Comparison of ENCODE assay signal across 19 cellular contexts in the genomic region with DNA sequence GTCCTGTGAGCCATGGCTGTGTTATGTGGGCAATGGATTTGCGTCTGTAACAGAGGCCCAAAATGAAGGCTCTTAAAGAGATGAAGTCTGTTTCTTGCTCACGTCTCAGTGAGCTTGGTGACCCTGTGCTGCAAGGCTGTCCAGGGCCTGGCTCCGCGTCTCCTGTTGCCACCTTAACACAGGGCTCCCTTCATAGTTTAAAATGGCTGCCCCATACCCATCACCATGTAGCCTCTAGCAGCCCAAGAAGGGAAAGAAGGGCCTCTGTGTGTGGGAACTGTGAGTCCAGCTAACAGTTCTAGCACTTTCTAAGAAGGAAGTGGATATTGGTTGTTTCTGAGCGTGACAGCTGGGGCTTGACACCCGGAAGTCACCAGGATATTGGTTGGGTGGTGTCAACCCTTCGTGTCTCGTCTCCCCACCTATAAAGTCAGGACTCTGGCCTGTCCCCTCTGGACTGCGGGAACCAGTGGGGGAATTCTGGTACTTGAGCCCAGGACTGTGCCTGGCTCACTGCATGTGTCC. TPM values are rescaled to one million over a fixed set of nuclear protein-coding genes. Genes with fewer than 3 reads are reported as not detected.
DNase-seq lines count a peak whose midpoint lies in the region; ATAC-seq and TF ChIP-seq lines count a peak whose summit lies in the region.
"Had no signal": no experiment of that assay in that cellular context is flagged by ENCODE, and none has a peak within 500 bp of the region (broad histone marks: within the 10 kb centered on the region; RNA-seq: fewer than 3 reads in every experiment).

No MANE protein-coding gene starts in this region.

- no peak overlapping the region for H4K8ac ChIP-seq in mesenchymal stem cell (ENCODE audit: low read length)

- peak overlapping the region in 1 of 2 experiments; percentile 94 for H3K4me3 ChIP-seq in mesenchymal stem cell (ENCODE audit: insufficient read depth in 1 of 2, low read depth in 1 of 2, low read length in 2 of 2)
- no peak overlapping the region for H3K4me3 ChIP-seq in neural progenitor cell
- H3K4me3 ChIP-seq: colonic mucosa, esophagus muscularis mucosa had no signal

- H3K18ac ChIP-seq in mesenchymal stem cell (ENCODE audit: low read depth in 1 of 2, low read length in 2 of 2), result no peak overlapping the region

- H3K4me3 Mint-ChIP-seq in activated naive CD8-positive, alpha-beta T cell treated with anti-CD3 and anti-CD28 coated beads, Interleukin-2, amount 50 U/mL, for 24 hours, result no peak overlapping the region
- H3K4me3 Mint-ChIP-seq in activated naive CD8-positive, alpha-beta T cell treated with anti-CD3 and anti-CD28 coated beads for 36 hours, result no peak overlapping the region
- H3K4me3 Mint-ChIP-seq in activated CD8-positive, alpha-beta T cell treated with anti-CD3 and anti-CD28 coated beads, Interleukin-2, amount 10 ng/mL, durations not matched to agents 7 days and 5 days, result no peak overlapping the region
- no peak overlapping the region for H3K4me3 Mint-ChIP-seq in neural progenitor cell
- H3K4me3 Mint-ChIP-seq: activated T-helper 1 cell treated with anti-CD3 and anti-CD28 coated beads, Interleukin-12 subunit alpha, Interleukin-12 subunit beta, Interleukin-2, Interleukin-4 antibody, amounts not matched to agents 30 ng/mL and 10 ng/mL and 1 ng/mL, durations not matched to agents 14 hours and 24 hours and 36 hours; T-cell had no signal

- H3K4me1 Mint-ChIP-seq in activated naive CD8-positive, alpha-beta T cell treated with anti-CD3 and anti-CD28 coated beads, Interleukin-2, amount 50 U/mL, for 24 hours, result peaks cover 17% of the 10 kb centered on the region
- H3K4me1 Mint-ChIP-seq in activated naive CD8-positive, alpha-beta T cell treated with anti-CD3 and anti-CD28 coated beads for 36 hours, result peaks cover 8% of the 10 kb centered on the region
- H3K4me1 Mint-ChIP-seq in activated CD8-positive, alpha-beta T cell treated with anti-CD3 and anti-CD28 coated beads, Interleukin-2, amount 10 ng/mL, durations not matched to agents 7 days and 5 days (ENCODE audit: low read depth), result peaks cover 29% of the 10 kb centered on the region
- no peaks in the 10 kb centered on the region for H3K4me1 Mint-ChIP-seq in neural progenitor cell

- WGBS in mesenchymal stem cell, result 96% methylated on average over 7 of the region's 9 CpGs

- H2AFZ ChIP-seq in mesenchymal stem cell (ENCODE audit: low read depth, low read length), result no peak overlapping the region
- H2AFZ ChIP-seq in neural progenitor cell (replicated peaks), result no peak overlapping the region

- no peaks in the 10 kb centered on the region for H3K27me3 Mint-ChIP-seq in activated naive CD8-positive, alpha-beta T cell treated with anti-CD3 and anti-CD28 coated beads, Interleukin-2, amount 50 U/mL, for 24 hours
- no peaks in the 10 kb centered on the region for H3K27me3 Mint-ChIP-seq in activated naive CD8-positive, alpha-beta T cell treated with anti-CD3 and anti-CD28 coated beads for 36 hours
- no peaks in the 10 kb centered on the region for H3K27me3 Mint-ChIP-seq in activated CD8-positive, alpha-beta T cell treated with anti-CD3 and anti-CD28 coated beads, Interleukin-2, amount 10 ng/mL, durations not matched to agents 7 days and 5 days (ENCODE audit: low read depth)
- peaks cover 1% of the 10 kb centered on the region for H3K27me3 Mint-ChIP-seq in neural progenitor cell (ENCODE audit: insufficient read depth, low read depth)
- H3K27me3 Mint-ChIP-seq: T-cell had no signal

- H3K79me1 ChIP-seq in mesenchymal stem cell (replicated peaks; ENCODE audit: low read length, poor library complexity, severe bottlenecking), result peaks cover 36% of the 10 kb centered on the region

- no peaks in the 10 kb centered on the region for H3F3A ChIP-seq in neural progenitor cell (ENCODE audit: low read depth)

- no peak for DNase-seq in activated naive CD8-positive, alpha-beta T cell treated with anti-CD3 and anti-CD28 coated beads, Interleukin-2, amount 50 U/mL, for 24 hours
- DNase-seq in activated naive CD8-positive, alpha-beta T cell treated with anti-CD3 and anti-CD28 coated beads for 36 hours, result no peak
- no peak for DNase-seq in activated CD8-positive, alpha-beta T cell treated with anti-CD3 and anti-CD28 coated beads, Interleukin-2, amount 10 ng/mL, durations not matched to agents 7 days and 5 days
- DNase-seq in mesenchymal stem cell, result no peak
- DNase-seq in neural progenitor cell (ENCODE audit: low spot score), result no peak
- DNase-seq in NCI-H2227 treated with DMSO at 0.1 percent for 48 hours (lab: John Stamatoyannopoulos, UW), result no peak
- DNase-seq: AML-193, aorta, colonic mucosa, NCI-H1105, psoas muscle, RPMI8226 had no signal

- TF ChIP-seq CTCF in neural progenitor cell (IDR thresholded peaks at IDR 0.05), result no peak

- H2BK15ac ChIP-seq in mesenchymal stem cell (ENCODE audit: low read depth, poor library complexity, severe bottlenecking), result no peak overlapping the region

- H3K9me3 Mint-ChIP-seq in activated naive CD8-positive, alpha-beta T cell treated with anti-CD3 and anti-CD28 coated beads, Interleukin-2, amount 50 U/mL, for 24 hours, result no peaks in the 10 kb centered on the region
- no peaks in the 10 kb centered on the region for H3K9me3 Mint-ChIP-seq in activated naive CD8-positive, alpha-beta T cell treated with anti-CD3 and anti-CD28 coated beads for 36 hours
- peaks cover under 1% of the 10 kb centered on the region for H3K9me3 Mint-ChIP-seq in activated CD8-positive, alpha-beta T cell treated with anti-CD3 and anti-CD28 coated beads, Interleukin-2, amount 10 ng/mL, durations not matched to agents 7 days and 5 days (ENCODE audit: insufficient read depth)
- H3K9me3 Mint-ChIP-seq in neural progenitor cell, result no peaks in the 10 kb centered on the region
- H3K9me3 Mint-ChIP-seq: activated T-helper 1 cell treated with anti-CD3 and anti-CD28 coated beads, Interleukin-12 subunit alpha, Interleukin-12 subunit beta, Interleukin-2, Interleukin-4 antibody, amounts not matched to agents 30 ng/mL and 10 ng/mL and 1 ng/mL, durations not matched to agents 14 hours and 24 hours and 36 hours; T-cell had no signal

- peaks cover 27% of the 10 kb centered on the region for H3K4me1 ChIP-seq in mesenchymal stem cell (ENCODE audit: control insufficient read depth, insufficient read depth, low read depth, low read length)
- H3K4me1 ChIP-seq in neural progenitor cell, result no peaks in the 10 kb centered on the region
- H3K4me1 ChIP-seq: colonic mucosa, psoas muscle had no signal

- H2BK12ac ChIP-seq in mesenchymal stem cell (ENCODE audit: low read length in 2 of 2), result no peak overlapping the region

- no peaks in the 10 kb centered on the region for H3K27me3 ChIP-seq in mesenchymal stem cell (ENCODE audit: control insufficient read depth in 1 of 2, insufficient read depth in 1 of 2, low read length in 2 of 2)
- H3K27me3 ChIP-seq in neural progenitor cell, result no peaks in the 10 kb centered on the region
- H3K27me3 ChIP-seq: colonic mucosa, esophagus muscularis mucosa had no signal

- POLR2A ChIA-PET in activated CD8-positive, alpha-beta T cell treated with anti-CD3 and anti-CD28 coated beads, Interleukin-2, amount 10 ng/mL, durations not matched to agents 7 days and 5 days (lab: Charles Lee), result no interaction called here

- H2AK5ac ChIP-seq in mesenchymal stem cell (ENCODE audit: low read length, severe bottlenecking), result no peak overlapping the region

- H3K27ac ChIP-seq in mesenchymal stem cell (ENCODE audit: low read length, poor library complexity, severe bottlenecking), result no peak overlapping the region
- H3K27ac ChIP-seq in neural progenitor cell, result no peak overlapping the region
- H3K27ac ChIP-seq: colonic mucosa, psoas muscle had no signal

- H2BK120ac ChIP-seq in mesenchymal stem cell (ENCODE audit: low read depth, low read length), result no peak overlapping the region

- no peak overlapping the region for H3K4ac ChIP-seq in mesenchymal stem cell (ENCODE audit: low read depth in 1 of 2, low read length in 2 of 2)

- H3K9ac ChIP-seq in mesenchymal stem cell (ENCODE audit: low read length), result peak overlapping the region; percentile 100
- H3K9ac ChIP-seq in neural progenitor cell, result no peak overlapping the region

- no peak overlapping the region for H2BK5ac ChIP-seq in mesenchymal stem cell (ENCODE audit: low read depth, low read length, poor library complexity, severe bottlenecking)

- peak overlapping the region; percentile 50 for H3K27ac Mint-ChIP-seq in activated naive CD8-positive, alpha-beta T cell treated with anti-CD3 and anti-CD28 coated beads, Interleukin-2, amount 50 U/mL, for 24 hours
- no peak overlapping the region for H3K27ac Mint-ChIP-seq in activated naive CD8-positive, alpha-beta T cell treated with anti-CD3 and anti-CD28 coated beads for 36 hours
- H3K27ac Mint-ChIP-seq in activated CD8-positive, alpha-beta T cell treated with anti-CD3 and anti-CD28 coated beads, Interleukin-2, amount 10 ng/mL, durations not matched to agents 7 days and 5 days, result peak overlapping the region; percentile 43
- no peak overlapping the region for H3K27ac Mint-ChIP-seq in neural progenitor cell

- peaks cover 59 to 80% of the 10 kb centered on the region in 2 experiments for H3K36me3 ChIP-seq in mesenchymal stem cell (ENCODE audit: control insufficient read depth in 1 of 2, insufficient read depth in 2 of 2, low read depth in 1 of 2, low read length in 2 of 2)
- H3K36me3 ChIP-seq in neural progenitor cell, result no peaks in the 10 kb centered on the region

- H4K20me1 ChIP-seq in neural progenitor cell (ENCODE audit: low read depth), result no peaks in the 10 kb centered on the region

- H4K91ac ChIP-seq in mesenchymal stem cell (ENCODE audit: low read length), result no peak overlapping the region

- H3K23ac ChIP-seq in mesenchymal stem cell (ENCODE audit: low read length in 2 of 2), result no peak overlapping the region

- CTCF ChIA-PET in activated CD8-positive, alpha-beta T cell treated with anti-CD3 and anti-CD28 coated beads, Interleukin-2, amount 10 ng/mL, durations not matched to agents 7 days and 5 days (lab: Charles Lee), result interaction anchor here (2.9 kb wide), 1 partner anchor 98 kb away, joined by 9 read pairs; a partner anchor contains a TSS

- no peaks in the 10 kb centered on the region for H3K79me2 ChIP-seq in neural progenitor cell (ENCODE audit: low read depth)

- no peak overlapping the region for H3K14ac ChIP-seq in mesenchymal stem cell (ENCODE audit: low read length in 2 of 2)

- H3K36me3 Mint-ChIP-seq in activated naive CD8-positive, alpha-beta T cell treated with anti-CD3 and anti-CD28 coated beads, Interleukin-2, amount 50 U/mL, for 24 hours (ENCODE audit: low read depth), result peaks cover 18% of the 10 kb centered on the region
- H3K36me3 Mint-ChIP-seq in activated naive CD8-positive, alpha-beta T cell treated with anti-CD3 and anti-CD28 coated beads for 36 hours, result peaks cover 9% of the 10 kb centered on the region
- H3K36me3 Mint-ChIP-seq in activated CD8-positive, alpha-beta T cell treated with anti-CD3 and anti-CD28 coated beads, Interleukin-2, amount 10 ng/mL, durations not matched to agents 7 days and 5 days (ENCODE audit: low read depth), result peaks cover 37% of the 10 kb centered on the region
- peaks cover 16% of the 10 kb centered on the region for H3K36me3 Mint-ChIP-seq in neural progenitor cell

- H3K9me3 ChIP-seq in mesenchymal stem cell (ENCODE audit: control insufficient read depth, low read length) (no peaks in the 10 kb centered on the region), neural progenitor cell (ENCODE audit: low read depth) (no peaks in the 10 kb centered on the region)
- H3K9me3 ChIP-seq: colonic mucosa, esophagus muscularis mucosa, psoas muscle had no signal

- H3K4me2 ChIP-seq in mesenchymal stem cell (ENCODE audit: low read length, poor library complexity, severe bottlenecking), result no peak overlapping the region
- no peak overlapping the region for H3K4me2 ChIP-seq in neural progenitor cell

- no peak for ATAC-seq in activated naive CD8-positive, alpha-beta T cell treated with anti-CD3 and anti-CD28 coated beads, Interleukin-2, amount 50 U/mL, for 24 hours
- ATAC-seq in activated CD8-positive, alpha-beta T cell treated with anti-CD3 and anti-CD28 coated beads, Interleukin-2, amount 10 ng/mL, durations not matched to agents 7 days and 5 days, result no peak
- ATAC-seq in HG03565 (IDR thresholded peaks at IDR 0.05; ENCODE audit: unreplicated experiment) (no peak), HG02571 (IDR thresholded peaks at IDR 0.05; ENCODE audit: unreplicated experiment) (no peak)
- ATAC-seq: left lobe of liver, psoas muscle, T-cell had no signal

RNA-seq across cellular contexts. Expression of a gene that starts 20.9 kb away (rescaled TPM):
- 10 to 100 TPM; 14.3 to 14.8 TPM for total RNA-seq in activated naive CD8-positive, alpha-beta T cell treated with anti-CD3 and anti-CD28 coated beads for 36 hours
- total RNA-seq in activated CD8-positive, alpha-beta T cell treated with anti-CD3 and anti-CD28 coated beads, Interleukin-2, amount 10 ng/mL, durations not matched to agents 7 days and 5 days, result 10 to 100 TPM in 1 of 2 experiments, 1 to 10 TPM in 1; 9.3 to 11.2 TPM
- 28.5 TPM for polyA plus RNA-seq in mesenchymal stem cell (2013, experiment 1 of 2)
- 29.7 TPM for polyA plus RNA-seq in mesenchymal stem cell (2013, experiment 2 of 2)
- 27.0 and 57.9 TPM in 2 replicates for total RNA-seq in neural progenitor cell (ENCODE audit: low replicate concordance)

RNA-seq across cellular contexts. Expression of a gene that starts 33.1 kb away (rescaled TPM):
- total RNA-seq in activated naive CD8-positive, alpha-beta T cell treated with anti-CD3 and anti-CD28 coated beads for 36 hours, result 1 to 10 TPM; 1.8 to 2.0 TPM
- total RNA-seq in activated CD8-positive, alpha-beta T cell treated with anti-CD3 and anti-CD28 coated beads, Interleukin-2, amount 10 ng/mL, durations not matched to agents 7 days and 5 days, result 1 to 10 TPM; 1.1 to 2.2 TPM
- not detected for polyA plus RNA-seq in mesenchymal stem cell (2013, experiment 1 of 2)
- polyA plus RNA-seq in mesenchymal stem cell (2013, experiment 2 of 2), result not detected
- 0.62 TPM in 1 of 2 replicates, not detected in the other for total RNA-seq in neural progenitor cell (ENCODE audit: low replicate concordance)
- total RNA-seq: temporal lobe had no signal

RNA-seq across cellular contexts. Expression of a gene that starts 56.3 kb away (rescaled TPM):
- 10 to 100 TPM; 85.0 to 86.8 TPM for total RNA-seq in activated naive CD8-positive, alpha-beta T cell treated with anti-CD3 and anti-CD28 coated beads for 36 hours
- total RNA-seq in activated CD8-positive, alpha-beta T cell treated with anti-CD3 and anti-CD28 coated beads, Interleukin-2, amount 10 ng/mL, durations not matched to agents 7 days and 5 days, result 10 to 100 TPM; 33.2 to 33.4 TPM
- polyA plus RNA-seq in mesenchymal stem cell (2013, experiment 1 of 2), result 83.5 TPM
- 82.1 TPM for polyA plus RNA-seq in mesenchymal stem cell (2013, experiment 2 of 2)
- 34.4 and 97.5 TPM in 2 replicates for total RNA-seq in neural progenitor cell (ENCODE audit: low replicate concordance)

Comparison
In these comparisons a context has a peak if more than half of its experiments do, and no peak if none do; other contexts are left out.
1. H3K27ac Mint-ChIP-seq: peak in activated naive CD8-positive, alpha-beta T cell treated with anti-CD3 and anti-CD28 coated beads, Interleukin-2, amount 50 U/mL, for 24 hours (single experiment) and activated CD8-positive, alpha-beta T cell treated with anti-CD3 and anti-CD28 coated beads, Interleukin-2, amount 10 ng/mL, durations not matched to agents 7 days and 5 days (single experiment); none in activated naive CD8-positive, alpha-beta T cell treated with anti-CD3 and anti-CD28 coated beads for 36 hours (single experiment) and neural progenitor cell (single experiment).